Comparison of ENCODE assay signal across 1 cellular context in the genomic region with DNA sequence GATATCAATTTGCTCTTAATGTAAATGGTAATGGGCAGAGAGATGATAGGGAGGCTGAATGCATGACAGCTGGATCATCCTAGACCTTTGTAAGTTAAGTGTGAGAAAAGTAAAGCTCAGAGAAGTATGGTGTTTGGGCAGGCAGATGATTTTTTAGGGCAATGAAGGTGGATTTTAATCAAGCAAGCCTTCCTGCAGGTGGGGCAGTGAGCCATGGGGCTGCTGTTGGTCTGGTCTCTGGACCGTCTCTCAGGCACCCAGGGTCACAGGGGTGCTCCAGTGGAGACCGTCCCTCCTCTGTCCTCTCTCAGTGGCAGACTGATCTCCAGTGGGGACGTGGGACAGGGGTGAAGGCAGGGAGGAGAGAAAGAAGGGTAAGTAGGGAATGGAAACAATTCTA.
TF ChIP-seq lines count a peak whose summit lies in the region.

No MANE protein-coding gene starts in this region.

TF ChIP-seq in IMR-90, 13 proteins besides CTCF, POLR2A, EP300 and RAD21 (continued from another document):
- TF ChIP-seq, protein P1, sequence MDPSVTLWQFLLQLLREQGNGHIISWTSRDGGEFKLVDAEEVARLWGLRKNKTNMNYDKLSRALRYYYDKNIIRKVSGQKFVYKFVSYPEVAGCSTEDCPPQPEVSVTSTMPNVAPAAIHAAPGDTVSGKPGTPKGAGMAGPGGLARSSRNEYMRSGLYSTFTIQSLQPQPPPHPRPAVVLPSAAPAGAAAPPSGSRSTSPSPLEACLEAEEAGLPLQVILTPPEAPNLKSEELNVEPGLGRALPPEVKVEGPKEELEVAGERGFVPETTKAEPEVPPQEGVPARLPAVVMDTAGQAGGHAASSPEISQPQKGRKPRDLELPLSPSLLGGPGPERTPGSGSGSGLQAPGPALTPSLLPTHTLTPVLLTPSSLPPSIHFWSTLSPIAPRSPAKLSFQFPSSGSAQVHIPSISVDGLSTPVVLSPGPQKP (IDR thresholded peaks at IDR 0.05; ENCODE audit: borderline replicate concordance, low read depth, low read length) = no peak
- TF ChIP-seq SMC3 (IDR thresholded peaks at IDR 0.05; ENCODE audit: low read depth, low read length) (no peak), FOS (IDR thresholded peaks at IDR 0.05; ENCODE audit: low read depth, low read length) (no peak), USF2 (IDR thresholded peaks at IDR 0.05; ENCODE audit: low read depth, low read length) (no peak), RCOR1 (IDR thresholded peaks at IDR 0.05; ENCODE audit: insufficient replicate concordance, low read length) (no peak), CEBPB (IDR thresholded peaks at IDR 0.05; ENCODE audit: low read depth, low read length) (no peak), MXI1 (IDR thresholded peaks at IDR 0.05; ENCODE audit: borderline replicate concordance, low read depth, low read length) (no peak), BHLHE40 (IDR thresholded peaks at IDR 0.05; ENCODE audit: low read depth, low read length) (no peak), RFX5 (IDR thresholded peaks at IDR 0.05; ENCODE audit: low read depth, low read length) (no peak), MAFK (IDR thresholded peaks at IDR 0.05; ENCODE audit: low read depth, low read length) (no peak)
